In the genomic region with DNA sequence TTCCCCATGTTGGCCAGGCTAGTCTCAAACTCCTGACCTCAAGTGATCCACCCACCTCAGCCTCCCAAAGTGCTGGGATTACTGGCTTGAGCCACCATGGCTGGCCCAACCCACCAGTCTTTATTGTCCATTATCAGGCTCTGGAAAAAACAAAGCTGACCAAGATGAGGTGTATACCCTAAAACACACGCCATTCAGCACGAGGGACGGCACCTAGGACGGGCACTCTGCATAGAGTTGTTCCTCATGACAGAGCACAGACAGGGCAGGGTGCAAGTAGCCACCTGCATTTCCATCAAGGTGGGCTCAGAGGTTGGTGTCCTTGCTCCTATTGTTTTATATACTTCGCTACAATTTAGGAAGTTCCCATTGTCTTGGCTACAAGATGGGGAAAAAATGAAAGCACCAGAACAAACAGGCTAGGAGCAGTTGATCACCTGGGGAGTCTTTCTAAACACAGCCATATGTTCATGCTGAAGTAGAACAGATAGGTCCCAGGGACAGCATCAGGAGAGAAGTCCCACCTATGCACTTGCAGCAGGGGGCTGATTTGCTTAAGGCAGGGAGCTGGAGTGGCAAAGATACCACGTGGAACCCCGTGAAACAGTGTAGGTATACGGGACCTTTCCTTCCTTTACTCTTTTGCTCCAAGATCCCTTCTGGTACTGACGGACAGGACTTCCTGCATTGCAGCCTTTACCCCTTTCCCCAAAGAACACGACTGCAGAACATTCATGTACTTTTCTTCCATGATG, we compare ENCODE assay signal across 6 cellular contexts. TPM values are rescaled to one million over a fixed set of nuclear protein-coding genes. Genes with fewer than 3 reads are reported as not detected.
"Had no signal": no experiment of that assay in that cellular context is flagged by ENCODE, and none has a peak within 500 bp of the region (broad histone marks: within the 10 kb centered on the region; RNA-seq: fewer than 3 reads in every experiment).

No MANE protein-coding gene starts in this region.

- H3K9me3 Mint-ChIP-seq: activated naive CD8-positive, alpha-beta T cell treated with anti-CD3 and anti-CD28 coated beads, Interleukin-2, amount 50 U/mL, for 24 hours; activated T-cell treated with anti-CD3 and anti-CD28 coated beads, Interleukin-2, amount 50 U/mL, for 72 hours; stimulated activated naive CD8-positive, alpha-beta T cell treated with anti-CD3 and anti-CD28 coated beads, Interleukin-15, amount 100 ng/mL, for 72 hours had no signal

- H3K9me3 ChIP-seq: ascending aorta, testis had no signal

- H3K27ac ChIP-seq: ascending aorta, parathyroid adenoma had no signal

- H3K27ac Mint-ChIP-seq: activated T-cell treated with anti-CD3 and anti-CD28 coated beads, Interleukin-2, amount 50 U/mL, for 72 hours had no signal

- H3K79me2 ChIP-seq: parathyroid adenoma had no signal

- H3K4me1 ChIP-seq: parathyroid adenoma had no signal

- H3K9ac ChIP-seq: parathyroid adenoma had no signal

- H3K4me3 ChIP-seq: testis had no signal

- H3K27me3 ChIP-seq: ascending aorta, testis had no signal

RNA-seq across cellular contexts. Expression of a gene that starts 5.0 kb away (rescaled TPM):
- total RNA-seq: ascending aorta had no signal
